2 cellular contexts compared by ENCODE assay signal in the genomic region with DNA sequence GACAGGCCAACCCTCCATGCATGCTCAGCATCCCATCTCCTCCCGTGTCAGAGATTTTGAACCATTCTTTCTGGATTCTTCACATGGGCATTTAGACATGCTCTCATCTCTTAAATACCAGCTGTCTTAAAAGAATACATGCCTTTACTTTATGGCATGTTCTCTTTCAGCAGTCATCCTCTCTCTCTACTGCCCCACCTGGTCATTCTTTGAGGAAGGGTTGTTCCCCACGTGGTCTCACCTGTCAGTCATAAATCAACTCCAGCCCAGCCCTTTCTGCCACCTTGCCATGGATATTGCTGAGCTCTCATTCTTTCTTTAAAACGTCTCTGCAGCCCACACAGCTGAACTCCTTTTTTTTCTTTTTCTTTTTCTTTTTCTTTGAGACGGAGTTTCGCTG.
TF ChIP-seq lines count a peak whose summit lies in the region.

No MANE protein-coding gene starts in this region.

TF ChIP-seq in HepG2, 621 proteins besides CTCF, POLR2A, EP300 and RAD21:
- TF ChIP-seq, protein P1, sequence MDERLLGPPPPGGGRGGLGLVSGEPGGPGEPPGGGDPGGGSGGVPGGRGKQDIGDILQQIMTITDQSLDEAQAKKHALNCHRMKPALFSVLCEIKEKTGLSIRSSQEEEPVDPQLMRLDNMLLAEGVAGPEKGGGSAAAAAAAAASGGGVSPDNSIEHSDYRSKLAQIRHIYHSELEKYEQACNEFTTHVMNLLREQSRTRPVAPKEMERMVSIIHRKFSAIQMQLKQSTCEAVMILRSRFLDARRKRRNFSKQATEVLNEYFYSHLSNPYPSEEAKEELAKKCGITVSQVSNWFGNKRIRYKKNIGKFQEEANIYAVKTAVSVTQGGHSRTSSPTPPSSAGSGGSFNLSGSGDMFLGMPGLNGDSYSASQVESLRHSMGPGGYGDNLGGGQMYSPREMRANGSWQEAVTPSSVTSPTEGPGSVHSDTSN (CRISPR knock-in tag; IDR thresholded peaks at IDR 0.05): peak; percentile 44; the same call in 1 of the 2 replicates
- TF ChIP-seq ZC3H4 (CRISPR knock-in tag; IDR thresholded peaks at IDR 0.05; ENCODE audit: borderline replicate concordance): no peak
- TF ChIP-seq, protein P2, sequence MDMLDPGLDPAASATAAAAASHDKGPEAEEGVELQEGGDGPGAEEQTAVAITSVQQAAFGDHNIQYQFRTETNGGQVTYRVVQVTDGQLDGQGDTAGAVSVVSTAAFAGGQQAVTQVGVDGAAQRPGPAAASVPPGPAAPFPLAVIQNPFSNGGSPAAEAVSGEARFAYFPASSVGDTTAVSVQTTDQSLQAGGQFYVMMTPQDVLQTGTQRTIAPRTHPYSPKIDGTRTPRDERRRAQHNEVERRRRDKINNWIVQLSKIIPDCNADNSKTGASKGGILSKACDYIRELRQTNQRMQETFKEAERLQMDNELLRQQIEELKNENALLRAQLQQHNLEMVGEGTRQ (IDR thresholded peaks at IDR 0.05; ENCODE audit: low read depth, low read length): 0 out of 2 replicates have a peak, but pooled peaks have one; percentile 17
- TF ChIP-seq, protein P2 (CRISPR knock-in tag; IDR thresholded peaks at IDR 0.05; ENCODE audit: borderline replicate concordance): peak; percentile 45; the same call in 1 of the 2 replicates
- peak; percentile 99; the same call in 1 of the 2 replicates for TF ChIP-seq HOXA9 (CRISPR knock-in tag; IDR thresholded peaks at IDR 0.05; ENCODE audit: borderline replicate concordance)
- TF ChIP-seq ZNF883 (CRISPR knock-in tag; IDR thresholded peaks at IDR 0.05; ENCODE audit: not compliant biosample characterization): no peak
TF ChIP-seq in HepG2: peak in this region for 3.

TF ChIP-seq in IMR-90, 13 proteins besides CTCF, POLR2A, EP300 and RAD21 (continued from another document):
- TF ChIP-seq, protein P2 (IDR thresholded peaks at IDR 0.05; ENCODE audit: low read depth, low read length): peak; percentile 7; the same call in 1 of the 2 replicates
